In genomic region chr10:74675527-74675926, GRCh38 we compare ENCODE assay signal across 28 cellular contexts.
DNase-seq lines count a peak whose midpoint lies in the region; ATAC-seq, FAIRE-seq and TF ChIP-seq lines count a peak whose summit lies in the region.
"Had no signal": no experiment of that assay in that cellular context is flagged by ENCODE, and none has a peak within 500 bp of the region (broad histone marks: within the 10 kb centered on the region; RNA-seq: fewer than 3 reads in every experiment).

No MANE protein-coding gene starts in this region.

- in situ Hi-C loops in GM12878 (cut with MboI), result no loop called here

- CTCF ChIA-PET in GM12878 (lab: Yijun Ruan, JAX), result interaction anchor here (6.5 kb wide), 1 partner anchor 64 kb away, joined by 42 read pairs; no protein-coding TSS in a partner anchor
- CTCF ChIA-PET in PC-3 (lab: Charles Lee), result no interaction called here

- no peaks in the 10 kb centered on the region for H3F3A ChIP-seq in PC-3 (ENCODE audit: low read length, unreplicated experiment)

- H3K27me3 Mint-ChIP-seq in activated T-cell treated with anti-CD3 and anti-CD28 coated beads, Interleukin-2, amount 50 U/mL, for 72 hours (ENCODE audit: low read depth), result no peaks in the 10 kb centered on the region
- H3K27me3 Mint-ChIP-seq in activated T-cell treated with anti-CD3 and anti-CD28 coated beads, Interleukin-2, amount 50 U/mL, for 24 hours, result no peaks in the 10 kb centered on the region
- H3K27me3 Mint-ChIP-seq: CD8-positive, alpha-beta memory T cell had no signal

- FAIRE-seq in GM12878 (lab: Jason Lieb, UNC), result no peak
- FAIRE-seq: A204.1, D721Med, HTR-8/SVneo had no signal

- H2AFZ ChIP-seq in GM12878 (ENCODE audit: control insufficient read depth, low read depth, low read length) (no peak overlapping the region), PC-3 (ENCODE audit: low read length) (no peak overlapping the region)
- H2AFZ ChIP-seq: GM23338 had no signal

- H3K4me1 ChIP-seq in GM12878 (ENCODE audit: control insufficient read depth, insufficient read depth, low read length) (peaks cover 41% of the 10 kb centered on the region), iPS-18a (ENCODE audit: control insufficient read depth, low read depth, low read length) (peaks cover 5% of the 10 kb centered on the region), PC-3 (ENCODE audit: insufficient read depth, low read length) (no peaks in the 10 kb centered on the region)
- H3K4me1 ChIP-seq: Peyer's patch, SJSA1 had no signal

- peak overlapping the region; percentile 53 for H3K4me2 ChIP-seq in GM12878 (ENCODE audit: control insufficient read depth, insufficient read depth)
- H3K4me2 ChIP-seq in PC-3 (ENCODE audit: low read length), result no peak overlapping the region
- H3K4me2 ChIP-seq: GM23338, KMS-11 had no signal

- H3K9me2 ChIP-seq in PC-3 (replicated peaks; ENCODE audit: low read length), result no peaks in the 10 kb centered on the region

- TF ChIP-seq POLR2A in GM12878 (IDR thresholded peaks at IDR 0.05; ENCODE audit: low read depth, low read length), result no peak

- H3K9ac ChIP-seq in GM12878 (ENCODE audit: control insufficient read depth, insufficient read depth, low read length), result 0 out of 2 replicates have a peak overlapping the region, but pooled peaks have one; percentile 17
- H3K9ac ChIP-seq in iPS-18a (ENCODE audit: low read length), result no peak overlapping the region
- H3K9ac ChIP-seq in PC-3 (ENCODE audit: low read length), result no peak overlapping the region
- H3K9ac ChIP-seq: KMS-11 had no signal

- no peak for TF ChIP-seq RAD21 in GM12878 (IDR thresholded peaks at IDR 0.05; ENCODE audit: insufficient read depth, low read depth, low read length)

- POLR2A ChIA-PET in GM12878 (lab: Charles Lee) (interaction anchor here (0.7 kb wide), 1 partner anchor 9 kb away, joined by 3 read pairs; no protein-coding TSS in a partner anchor), PC-3 (lab: Charles Lee; ENCODE audit: unreplicated experiment) (no interaction called here)

- H3K4me3 ChIP-seq in GM12878 (peak overlapping the region; percentile 17; the same call in 1 of the 2 replicates), iPS-18a (ENCODE audit: low read length) (no peak overlapping the region), PC-3 (ENCODE audit: low read length) (no peak overlapping the region)
- H3K4me3 ChIP-seq: GM23338, Peyer's patch, SJSA1 had no signal

- H3K27me3 ChIP-seq in GM12878 (replicated peaks in 1 of 2; ENCODE audit: control insufficient read depth in 2 of 2, insufficient read depth in 2 of 2, low read length in 1 of 2) (no peaks in the 10 kb centered on the region), iPS-18a (ENCODE audit: control insufficient read depth, insufficient read depth, low read length) (no peaks in the 10 kb centered on the region), PC-3 (ENCODE audit: low read length) (no peaks in the 10 kb centered on the region)
- H3K27me3 ChIP-seq: Peyer's patch, SJSA1 had no signal

- H3K9me3 ChIP-seq in GM12878 (replicated peaks; ENCODE audit: control insufficient read depth, insufficient read depth, low read length) (peaks cover 11% of the 10 kb centered on the region), iPS-18a (ENCODE audit: control insufficient read depth, low read depth, low read length) (no peaks in the 10 kb centered on the region), PC-3 (ENCODE audit: low read length) (no peaks in the 10 kb centered on the region)
- H3K9me3 ChIP-seq: Peyer's patch, SJSA1 had no signal

- peaks cover 0 to 3% of the 10 kb centered on the region in 2 donors for H3K9me3 Mint-ChIP-seq in activated T-cell treated with anti-CD3 and anti-CD28 coated beads, Interleukin-2, amount 50 U/mL, for 72 hours
- peaks cover 7% of the 10 kb centered on the region for H3K9me3 Mint-ChIP-seq in activated T-cell treated with anti-CD3 and anti-CD28 coated beads, Interleukin-2, amount 50 U/mL, for 24 hours

- BruUV-seq in GM12878 (replicated peaks; lab: Mats Ljungman, UMichigan) (no TSS peak), PC-3 (replicated peaks; lab: Mats Ljungman, UMichigan) (no TSS peak)

- H3K36me3 ChIP-seq in GM12878 (ENCODE audit: control insufficient read depth in 2 of 2, insufficient read depth in 2 of 2, low read length in 1 of 2) (peaks cover 0 to 7% of the 10 kb centered on the region in 2 experiments; a peak in 2 of 4 replicates), iPS-18a (ENCODE audit: control insufficient read depth, low read depth, low read length) (no peaks in the 10 kb centered on the region), PC-3 (ENCODE audit: low read depth, low read length) (peaks cover 46% of the 10 kb centered on the region)

- H4K20me1 ChIP-seq in GM12878 (ENCODE audit: control insufficient read depth, insufficient read depth) (no peaks in the 10 kb centered on the region), PC-3 (ENCODE audit: low read length) (no peaks in the 10 kb centered on the region)

- peak overlapping the region; percentile 70 for H3K27ac ChIP-seq in GM12878 (ENCODE audit: control insufficient read depth, insufficient read depth)
- H3K27ac ChIP-seq in iPS-18a (ENCODE audit: low read length), result peak overlapping the region; percentile 6
- no peak overlapping the region for H3K27ac ChIP-seq in PC-3 (ENCODE audit: low read length)
- H3K27ac ChIP-seq: C4-2B, KMS-11, Peyer's patch, SJSA1 had no signal

- no peak for TF ChIP-seq EP300 in GM12878 (IDR thresholded peaks at IDR 0.05; ENCODE audit: borderline replicate concordance in 1 of 2, control insufficient read depth in 1 of 2, low read depth in 2 of 2, low read length in 2 of 2)

- peaks cover 18 to 31% of the 10 kb centered on the region in 2 donors for H3K36me3 Mint-ChIP-seq in activated T-cell treated with anti-CD3 and anti-CD28 coated beads, Interleukin-2, amount 50 U/mL, for 72 hours (ENCODE audit: insufficient read depth in 2 of 2)
- H3K36me3 Mint-ChIP-seq in activated T-cell treated with anti-CD3 and anti-CD28 coated beads, Interleukin-2, amount 50 U/mL, for 24 hours (ENCODE audit: low read depth), result peaks cover 71% of the 10 kb centered on the region

- intact Hi-C loops in GM12878 (cut with micrococcal nuclease; ENCODE audit: unreplicated experiment), result loop anchor here (5.0 to 10.0 kb wide), 4 partner anchors 62 to 339 kb away; partner anchors contain the start of gene KAT6B
- intact Hi-C loops in PC-3 (cut with micrococcal nuclease), result loop anchor here (5.0 kb wide), 1 partner anchor 52 kb away; no protein-coding TSS in a partner anchor

- H3K4me1 Mint-ChIP-seq in activated T-cell treated with anti-CD3 and anti-CD28 coated beads, Interleukin-2, amount 50 U/mL, for 72 hours (ENCODE audit: low read depth), result peaks cover 4% of the 10 kb centered on the region
- peaks cover 3% of the 10 kb centered on the region for H3K4me1 Mint-ChIP-seq in activated T-cell treated with anti-CD3 and anti-CD28 coated beads, Interleukin-2, amount 50 U/mL, for 24 hours (ENCODE audit: low read depth)
- H3K4me1 Mint-ChIP-seq: GM23338 had no signal

- no peaks in the 10 kb centered on the region for H3K79me2 ChIP-seq in GM12878 (ENCODE audit: control insufficient read depth, insufficient read depth, low read length)
- no peaks in the 10 kb centered on the region for H3K79me2 ChIP-seq in PC-3 (ENCODE audit: low read length)

- SMC1A ChIA-PET in GM12878 (lab: Charles Lee; ENCODE audit: uncharacterized antibody, unreplicated experiment), result interaction anchor here (3.7 to 6.0 kb wide), 2 partner anchors 9 to 91 kb away, joined by 21 to 58 read pairs; no protein-coding TSS in a partner anchor

- no peak overlapping the region for H3K4me3 Mint-ChIP-seq in activated T-cell treated with anti-CD3 and anti-CD28 coated beads, Interleukin-2, amount 50 U/mL, for 72 hours
- H3K4me3 Mint-ChIP-seq in activated T-cell treated with anti-CD3 and anti-CD28 coated beads, Interleukin-2, amount 50 U/mL, for 24 hours, result no peak overlapping the region
- H3K4me3 Mint-ChIP-seq: CD8-positive, alpha-beta memory T cell; GM23338 had no signal

- no peak for DNase-seq in activated T-cell treated with anti-CD3 and anti-CD28 coated beads, Interleukin-2, amount 50 U/mL, for 72 hours
- no peak for DNase-seq in activated T-cell treated with anti-CD3 and anti-CD28 coated beads, Interleukin-2, amount 50 U/mL, for 24 hours
- no peak for DNase-seq in GM12878 (ENCODE audit: low read depth, low spot score)
- no peak for DNase-seq in PC-3
- DNase-seq in midbrain (lab: John Stamatoyannopoulos, UW), result no peak
- DNase-seq in stimulated activated CD4-positive, alpha-beta T cell treated with anti-CD3 and anti-CD28 coated beads, Interleukin-2, amount 100 ng/mL, for 48 hours, result no peak
- DNase-seq: CD8-positive, alpha-beta memory T cell; DMS53; GF-D8; MV-4-11; NCI-H1105 treated with DMSO at 0.1 percent for 48 hours; NCI-H1694 treated with DMSO at 0.1 percent for 48 hours; NCI-H2081 treated with DMSO at 0.1 percent for 48 hours; NCI-H2171 treated with DMSO at 0.1 percent for 48 hours; NCI-H446 treated with DMSO at 0.1 percent for 48 hours; NCI-H774; NK-92 treated with Interleukin-12 subunit alpha and Interleukin-12 subunit beta, amount 100 ng/mL, for 24 hours; Peyer's patch had no signal

- RAD21 ChIA-PET in GM12878 (lab: Charles Lee; ENCODE audit: unreplicated experiment), result interaction anchor here (4.6 kb wide), 1 partner anchor 90 kb away, joined by 31 read pairs; no protein-coding TSS in a partner anchor

- peak overlapping the region; percentile 65 for H3K27ac Mint-ChIP-seq in activated T-cell treated with anti-CD3 and anti-CD28 coated beads, Interleukin-2, amount 50 U/mL, for 72 hours
- no peak overlapping the region for H3K27ac Mint-ChIP-seq in activated T-cell treated with anti-CD3 and anti-CD28 coated beads, Interleukin-2, amount 50 U/mL, for 24 hours
- H3K27ac Mint-ChIP-seq: CD8-positive, alpha-beta memory T cell; GM23338 had no signal

- TF ChIP-seq CTCF in GM12878 (IDR thresholded peaks at IDR 0.05 in 2 of 3, conservative IDR thresholded peaks at IDR 0.05 in 1 of 3; ENCODE audit: control insufficient read depth in 2 of 3, extremely low read depth in 1 of 3, insufficient read depth in 1 of 3, low read depth in 3 of 3, low read length in 3 of 3) (no peak), PC-3 (conservative IDR thresholded peaks at IDR 0.05; ENCODE audit: low read depth, low read length) (no peak)

- ATAC-seq in activated T-cell treated with anti-CD3 and anti-CD28 coated beads, Interleukin-2, amount 50 U/mL, for 72 hours (replicated peaks in 1 of 2), result no peak
- ATAC-seq in GM12878 (no peak), PC-3 (no peak), esophagus mucosa (no peak)
- ATAC-seq: GM23338, HCT116 had no signal

TF ChIP-seq in GM12878, 131 proteins besides CTCF, POLR2A, EP300 and RAD21 (continues in another document):
- no peak for TF ChIP-seq RB1 (IDR thresholded peaks at IDR 0.05; ENCODE audit: borderline replicate concordance)
- no peak for TF ChIP-seq NFYA (IDR thresholded peaks at IDR 0.05; ENCODE audit: borderline replicate concordance, low read depth, low read length)
- TF ChIP-seq KLF5 (IDR thresholded peaks at IDR 0.05; ENCODE audit: partially characterized antibody), result no peak
- TF ChIP-seq FOXM1 (IDR thresholded peaks at IDR 0.05; ENCODE audit: low read depth, low read length), result no peak
